16 cellular contexts compared by ENCODE assay signal in genomic region chr14:56952766-56953473, GRCh38.
"Had no signal": no experiment of that assay in that cellular context is flagged by ENCODE, and none has a peak within 500 bp of the region (broad histone marks: within the 10 kb centered on the region; RNA-seq: fewer than 3 reads in every experiment).

No MANE protein-coding gene starts in this region.

- FAIRE-seq: endothelial cell of umbilical vein, small intestine had no signal

- DNase-seq: colonic mucosa; dermis blood vessel endothelial cell; foreskin melanocyte; heart left ventricle; hippocampal formation; left colon; mammary epithelial cell; naive thymus-derived CD4-positive, alpha-beta T cell; posterior cingulate gyrus; right cardiac atrium; small intestine; stimulated activated CD4-positive, alpha-beta T cell treated with anti-CD3 and anti-CD28 coated beads, Interleukin-12 subunit alpha, Interleukin-12 subunit beta, amount 100 ng/mL, for 4 hours; stimulated activated CD4-positive, alpha-beta T cell treated with anti-CD3 and anti-CD28 coated beads, Interleukin-2, amount 100 ng/mL, for 48 hours; stimulated activated naive CD4-positive, alpha-beta T cell treated with Interleukin-2 at 50 U/mL for 16 hours; trophoblast cell had no signal

- H3K4me3 ChIP-seq: colonic mucosa, heart left ventricle had no signal
